ENCODE assay signal across 30 cellular contexts in genomic region chr1:23925279-23925678, GRCh38. TPM values are rescaled to one million over a fixed set of nuclear protein-coding genes. Genes with fewer than 3 reads are reported as not detected.
"Had no signal": no experiment of that assay in that cellular context is flagged by ENCODE, and none has a peak within 500 bp of the region (broad histone marks: within the 10 kb centered on the region; RNA-seq: fewer than 3 reads in every experiment).

No MANE protein-coding gene starts in this region.

- DNase-seq: hippocampal formation; kidney; left ventricle myocardium inferior; mesendoderm; midbrain; mucosa of descending colon; naive thymus-derived CD4-positive, alpha-beta T cell; ovary; right lobe of liver; stimulated activated CD4-positive, alpha-beta T cell treated with anti-CD3 and anti-CD28 coated beads, Interleukin-1b, Interleukin-23, amount 100 ng/mL, for 48 hours; stimulated activated CD4-positive, alpha-beta T cell treated with anti-CD3 and anti-CD28 coated beads, Interleukin-2, amount 100 ng/mL, for 48 hours; stimulated activated CD4-positive, alpha-beta T cell treated with anti-CD3 and anti-CD28 coated beads, Interleukin-4, amount 100 ng/mL, for 4 hours; stimulated activated CD8-positive, alpha-beta memory T cell treated with anti-CD3 and anti-CD28 coated beads, Interleukin-4, amount 100 ng/mL, for 48 hours; stimulated activated naive B cell treated with anti-CD40 and anti-IgM and Interleukin-4, amounts not matched to agents 10 μg/mL and 1 μg/mL and 100 μg/mL, for 72 hours; stimulated activated naive CD8-positive, alpha-beta T cell treated with anti-CD3 and anti-CD28 coated beads, Interleukin-15, Interleukin-2, amounts not matched to agents 100 U/mL and 50 U/mL, for 24 hours; trophoblast cell; upper lobe of right lung had no signal

- H3K9me3 ChIP-seq: left ventricle myocardium inferior, mucosa of descending colon, ovary, right atrium auricular region, right lobe of liver, suprapubic skin, thoracic aorta, tibial artery, upper lobe of right lung had no signal

- H3K27ac ChIP-seq: left ventricle myocardium inferior, ovary, right atrium auricular region, right lobe of liver, suprapubic skin, upper lobe of right lung had no signal

- H3K27me3 ChIP-seq: ovary, right atrium auricular region, right lobe of liver, suprapubic skin, tibial artery, upper lobe of right lung had no signal

- H3K4me3 ChIP-seq: left ventricle myocardium inferior, lung, mucosa of descending colon, ovary, right atrium auricular region, right lobe of liver, smooth muscle cell, suprapubic skin, thoracic aorta, tibial artery, upper lobe of right lung had no signal

- ATAC-seq: mucosa of descending colon; naive thymus-derived CD4-positive, alpha-beta T cell; natural killer cell treated with Interleukin-12 subunit alpha and Interleukin-12 subunit beta and Interleukin-15 and Interleukin-18, amount 100 ng/mL, for 72 hours; right lobe of liver; stimulated activated naive B cell treated with anti-CD40 and anti-IgM and Interleukin-4, amounts not matched to agents 10 μg/mL and 1 μg/mL and 100 μg/mL, for 72 hours; stimulated activated naive CD8-positive, alpha-beta T cell treated with anti-CD3 and anti-CD28 coated beads, Interleukin-15, Interleukin-2, amounts not matched to agents 100 U/mL and 50 U/mL, for 24 hours; upper lobe of right lung had no signal

- H3K36me3 ChIP-seq: left ventricle myocardium inferior, ovary, right atrium auricular region, right lobe of liver, suprapubic skin, thoracic aorta, tibial artery, upper lobe of right lung had no signal

RNA-seq across cellular contexts. Expression of gene CNR2, which starts 12.1 kb away (rescaled TPM):
- total RNA-seq: left ventricle myocardium inferior, lower leg skin, myocyte, progenitor cell of endocrine pancreas, pulmonary artery endothelial cell, renal cortical epithelial cell, smooth muscle cell, suprapubic skin had no signal
- polyA plus RNA-seq: neural cell, smooth muscle cell had no signal
